In genomic region chr1:178739285-178740045, GRCh38 we compare ENCODE assay signal across 18 cellular contexts. TPM values are rescaled to one million over a fixed set of nuclear protein-coding genes. Genes with fewer than 3 reads are reported as not detected.
DNase-seq lines count a peak whose midpoint lies in the region; ATAC-seq and TF ChIP-seq lines count a peak whose summit lies in the region.
"Had no signal": no experiment of that assay in that cellular context is flagged by ENCODE, and none has a peak within 500 bp of the region (broad histone marks: within the 10 kb centered on the region; RNA-seq: fewer than 3 reads in every experiment).

No MANE protein-coding gene starts in this region.

- H3K4me2 ChIP-seq in PC-3 (ENCODE audit: low read length): no peak overlapping the region

- H3K27me3 Mint-ChIP-seq in memory B cell: no peaks in the 10 kb centered on the region
- H3K27me3 Mint-ChIP-seq in activated naive CD8-positive, alpha-beta T cell treated with anti-CD3 and anti-CD28 coated beads for 36 hours: no peaks in the 10 kb centered on the region
- H3K27me3 Mint-ChIP-seq: activated CD4-positive, alpha-beta T cell treated with anti-CD3 and anti-CD28 coated beads for 36 hours had no signal

- no peak overlapping the region for H2AFZ ChIP-seq in PC-3 (ENCODE audit: low read length)

- H3K9me2 ChIP-seq in PC-3 (replicated peaks; ENCODE audit: low read length): no peaks in the 10 kb centered on the region

- H3K4me3 ChIP-seq in PC-3 (ENCODE audit: low read length): no peak overlapping the region
- H3K4me3 ChIP-seq: body of pancreas, gastroesophageal sphincter had no signal

- peak overlapping the region; percentile 15 for H3K4me3 Mint-ChIP-seq in memory B cell
- no peak overlapping the region for H3K4me3 Mint-ChIP-seq in activated naive CD8-positive, alpha-beta T cell treated with anti-CD3 and anti-CD28 coated beads for 36 hours
- H3K4me3 Mint-ChIP-seq: activated CD4-positive, alpha-beta T cell treated with anti-CD3 and anti-CD28 coated beads for 36 hours had no signal

- no peaks in the 10 kb centered on the region for H3K27me3 ChIP-seq in PC-3 (ENCODE audit: low read length)
- H3K27me3 ChIP-seq: BE2C, body of pancreas, gastroesophageal sphincter had no signal

- peaks cover 36% of the 10 kb centered on the region for H3K79me2 ChIP-seq in PC-3 (ENCODE audit: low read length)

- CTCF ChIA-PET in PC-3 (lab: Charles Lee): no interaction called here

- no peak overlapping the region for H3K27ac ChIP-seq in PC-3 (ENCODE audit: low read length)
- H3K27ac ChIP-seq: body of pancreas, gastroesophageal sphincter, RWPE1 had no signal

- H3F3A ChIP-seq in PC-3 (ENCODE audit: low read length, unreplicated experiment): no peaks in the 10 kb centered on the region

- peaks cover 29% of the 10 kb centered on the region for H3K4me1 Mint-ChIP-seq in memory B cell
- no peaks in the 10 kb centered on the region for H3K4me1 Mint-ChIP-seq in activated naive CD8-positive, alpha-beta T cell treated with anti-CD3 and anti-CD28 coated beads for 36 hours

- H3K36me3 Mint-ChIP-seq in memory B cell: peaks cover 67% of the 10 kb centered on the region
- H3K36me3 Mint-ChIP-seq in activated naive CD8-positive, alpha-beta T cell treated with anti-CD3 and anti-CD28 coated beads for 36 hours: peaks cover 28% of the 10 kb centered on the region

- peaks cover 16% of the 10 kb centered on the region for H3K36me3 ChIP-seq in PC-3 (ENCODE audit: low read depth, low read length)
- H3K36me3 ChIP-seq: BE2C had no signal

- H3K4me1 ChIP-seq in PC-3 (ENCODE audit: insufficient read depth, low read length): peaks cover 8% of the 10 kb centered on the region; the same call in 1 of the 2 replicates
- H3K4me1 ChIP-seq: BE2C, body of pancreas, gastroesophageal sphincter had no signal

- ATAC-seq in PC-3 (peak; percentile 58), memory B cell (ENCODE audit: low read depth) (no peak), HG02981 (IDR thresholded peaks at IDR 0.05; ENCODE audit: unreplicated experiment) (no peak)
- ATAC-seq: activated CD4-positive, alpha-beta T cell treated with anti-CD3 and anti-CD28 coated beads for 36 hours; body of pancreas; gastroesophageal sphincter had no signal

- no peaks in the 10 kb centered on the region for H4K20me1 ChIP-seq in PC-3 (ENCODE audit: low read length)

- peaks cover 5% of the 10 kb centered on the region for H3K9me3 Mint-ChIP-seq in memory B cell
- peaks cover 7% of the 10 kb centered on the region for H3K9me3 Mint-ChIP-seq in activated naive CD8-positive, alpha-beta T cell treated with anti-CD3 and anti-CD28 coated beads for 36 hours

- H3K27ac Mint-ChIP-seq in memory B cell: peak overlapping the region; percentile 94
- no peak overlapping the region for H3K27ac Mint-ChIP-seq in activated naive CD8-positive, alpha-beta T cell treated with anti-CD3 and anti-CD28 coated beads for 36 hours
- H3K27ac Mint-ChIP-seq: activated CD4-positive, alpha-beta T cell treated with anti-CD3 and anti-CD28 coated beads for 36 hours had no signal

- TF ChIP-seq CTCF in PC-3 (conservative IDR thresholded peaks at IDR 0.05; ENCODE audit: low read depth, low read length): no peak

- H3K9ac ChIP-seq in PC-3 (ENCODE audit: low read length): no peak overlapping the region

- BruUV-seq in PC-3 (replicated peaks; lab: Mats Ljungman, UMichigan): no TSS peak

- H3K9me3 ChIP-seq in PC-3 (ENCODE audit: low read length): no peaks in the 10 kb centered on the region
- H3K9me3 ChIP-seq: BE2C, body of pancreas, gastroesophageal sphincter had no signal

- intact Hi-C loops in PC-3 (cut with micrococcal nuclease): no loop called here

- POLR2A ChIA-PET in PC-3 (lab: Charles Lee; ENCODE audit: unreplicated experiment): no interaction called here

- DNase-seq in GM03348 (ENCODE audit: low spot score) (peak; percentile 8), PC-3 (peak; percentile 46), cerebellar cortex (ENCODE audit: low spot score) (peak; percentile 26), memory B cell (ENCODE audit: low spot score in 2 of 2) (no peak), T-helper 9 cell (no peak), GDM1 (lab: John Stamatoyannopoulos, UW) (no peak)
- no peak for DNase-seq in activated naive CD8-positive, alpha-beta T cell treated with anti-CD3 and anti-CD28 coated beads for 36 hours
- DNase-seq: activated CD4-positive, alpha-beta T cell treated with anti-CD3 and anti-CD28 coated beads for 36 hours; activated CD8-positive, alpha-beta memory T cell treated with anti-CD3 and anti-CD28 coated beads, Interleukin-2, amount 50 U/mL, for 4 hours; BE2C; body of pancreas; NCI-H2029 treated with DMSO at 0.1 percent for 48 hours; NCI-H526 treated with DMSO at 0.1 percent for 48 hours; stimulated activated CD4-positive, alpha-beta T cell treated with anti-CD3 and anti-CD28 coated beads, Interleukin-4, amount 100 ng/mL, for 24 hours; T-helper 2 cell had no signal

RNA-seq across cellular contexts. Expression of gene RALGPS2, which starts 14.4 kb away (rescaled TPM):
- total RNA-seq in PC-3 (2014; rRNA removed): 19.3 and 39.2 TPM in 2 replicates
- 1 to 10 TPM; 5.0 to 6.6 TPM for total RNA-seq in activated naive CD8-positive, alpha-beta T cell treated with anti-CD3 and anti-CD28 coated beads for 36 hours

Comparison
In these comparisons a context has a peak if more than half of its experiments do, and no peak if none do; other contexts are left out.
1. DNase-seq: peak in GM03348 (single experiment), PC-3 (single experiment) and cerebellar cortex (single experiment); none in memory B cell (0 of 2), T-helper 9 cell (single experiment), activated naive CD8-positive, alpha-beta T cell treated with anti-CD3 and anti-CD28 coated beads for 36 hours (single experiment) and GDM1 (single experiment).